Comparison of ENCODE assay signal across 12 cellular contexts in genomic region chr6:113530769-113531168, GRCh38.
DNase-seq lines count a peak whose midpoint lies in the region; ATAC-seq and TF ChIP-seq lines count a peak whose summit lies in the region.
"Had no signal": no experiment of that assay in that cellular context is flagged by ENCODE, and none has a peak within 500 bp of the region (broad histone marks: within the 10 kb centered on the region; RNA-seq: fewer than 3 reads in every experiment).

No MANE protein-coding gene starts in this region.

- no peaks in the 10 kb centered on the region for H3K4me1 ChIP-seq in smooth muscle cell (ENCODE audit: low read depth)
- H3K4me1 ChIP-seq: vagina had no signal

- no peaks in the 10 kb centered on the region for H3F3A ChIP-seq in smooth muscle cell (ENCODE audit: low read depth)

- WGBS in smooth muscle cell (ENCODE audit: low lambda C conversion rate), result 89% methylated on average over 4 of the region's 4 CpGs

- TF ChIP-seq CTCF in HFF-Myc (IDR thresholded peaks at IDR 0.05; ENCODE audit: low read depth, low read length, missing control alignments) (no peak), smooth muscle cell (IDR thresholded peaks at IDR 0.05; ENCODE audit: borderline replicate concordance, insufficient read depth, poor library complexity, severe bottlenecking) (no peak)

- H3K9me3 ChIP-seq in smooth muscle cell (replicated peaks; ENCODE audit: low read depth), result no peaks in the 10 kb centered on the region
- H3K9me3 ChIP-seq: vagina had no signal

- no peak overlapping the region for H2AFZ ChIP-seq in smooth muscle cell (ENCODE audit: low read depth)

- H3K4me2 ChIP-seq in smooth muscle cell, result no peak overlapping the region

- H3K27me3 ChIP-seq in smooth muscle cell (ENCODE audit: low read depth), result no peaks in the 10 kb centered on the region
- H3K27me3 ChIP-seq: vagina had no signal

- no peak for ATAC-seq in GM21447 (IDR thresholded peaks at IDR 0.05; ENCODE audit: unreplicated experiment)

- no peak overlapping the region for H3K9ac ChIP-seq in smooth muscle cell (ENCODE audit: low read depth)

- peak; percentile 38 for DNase-seq in HFF-Myc (ENCODE audit: extremely low read depth, low read depth)
- DNase-seq in T1000 (lab: John Stamatoyannopoulos, UW), result peak; percentile 30
- peak; percentile 67 for DNase-seq in fibroblast of peridontal ligament (ENCODE audit: extremely low read depth)
- no peak for DNase-seq in smooth muscle cell (lab: John Stamatoyannopoulos, UW; ENCODE audit: unreplicated experiment)
- no peak for DNase-seq in cerebellum (ENCODE audit: low spot score)
- no peak for DNase-seq in activated naive CD4-positive, alpha-beta T cell treated with Interleukin-2 at 50 U/mL for 16 hours
- DNase-seq: activated T-cell treated with anti-CD3 and anti-CD28 coated beads, Interleukin-2, amount 50 U/mL, for 24 hours; KBM-7; NCI-H2227 treated with DMSO at 0.1 percent for 48 hours had no signal

- H3K27ac ChIP-seq in smooth muscle cell (ENCODE audit: low read depth), result peak overlapping the region; percentile 3
- H3K27ac ChIP-seq: vagina had no signal

- H3K4me3 ChIP-seq in HFF-Myc (replicated peaks; ENCODE audit: low read depth, low read length), result no peak overlapping the region
- H3K4me3 ChIP-seq in smooth muscle cell, result no peak overlapping the region
- H3K4me3 ChIP-seq: skin epidermis, vagina had no signal

- H4K20me1 ChIP-seq in smooth muscle cell (ENCODE audit: low read depth), result no peaks in the 10 kb centered on the region

- H3K36me3 ChIP-seq in smooth muscle cell (ENCODE audit: low read depth), result no peaks in the 10 kb centered on the region
- H3K36me3 ChIP-seq: vagina had no signal

- no peaks in the 10 kb centered on the region for H3K79me2 ChIP-seq in smooth muscle cell (ENCODE audit: low read depth)

Comparison
In these comparisons a context has a peak if more than half of its experiments do, and no peak if none do; other contexts are left out.
1. DNase-seq: peak in HFF-Myc (single experiment), T1000 (single experiment) and fibroblast of peridontal ligament (single experiment); none in smooth muscle cell (single experiment), cerebellum (single experiment) and activated naive CD4-positive, alpha-beta T cell treated with Interleukin-2 at 50 U/mL for 16 hours (single experiment).